17 cellular contexts compared by ENCODE assay signal in the genomic region with DNA sequence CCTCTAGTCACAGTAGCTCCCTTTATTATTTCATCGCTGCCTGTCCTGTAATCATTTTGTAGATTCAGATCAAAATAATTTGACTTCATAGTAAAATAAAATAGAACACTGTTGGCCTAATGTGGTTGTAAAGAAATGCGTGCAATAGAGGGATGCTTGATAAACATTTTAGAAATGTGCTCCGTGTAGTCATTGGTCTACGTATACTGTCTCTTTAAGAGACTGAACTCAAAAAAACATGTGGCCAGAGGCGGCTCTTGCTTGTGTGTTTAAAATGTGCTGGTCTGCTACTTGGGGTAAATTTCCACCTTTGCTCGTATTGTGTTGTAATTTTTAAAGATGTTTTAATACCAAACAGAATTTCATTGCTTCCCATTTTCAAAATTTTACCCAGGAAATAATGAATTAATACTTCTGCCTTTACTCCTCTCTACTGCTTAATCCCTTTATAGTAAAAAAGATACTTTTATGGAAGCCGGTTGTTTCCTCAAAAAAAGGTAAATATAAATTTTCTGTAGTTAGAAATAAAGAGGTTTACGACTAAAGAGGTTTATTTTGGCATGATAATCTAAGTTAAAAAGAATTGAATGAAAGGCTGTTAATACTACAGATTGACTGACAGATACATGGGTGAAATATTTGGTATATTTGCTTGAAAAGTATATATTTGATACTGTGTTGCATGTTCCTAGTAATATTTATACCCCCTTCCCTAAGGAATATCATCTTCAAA. TPM values are rescaled to one million over a fixed set of nuclear protein-coding genes. Genes with fewer than 3 reads are reported as not detected.
DNase-seq lines count a peak whose midpoint lies in the region; ATAC-seq, FAIRE-seq and TF ChIP-seq lines count a peak whose summit lies in the region.
"Had no signal": no experiment of that assay in that cellular context is flagged by ENCODE, and none has a peak within 500 bp of the region (broad histone marks: within the 10 kb centered on the region; RNA-seq: fewer than 3 reads in every experiment).

No MANE protein-coding gene starts in this region.

- H3K4me3 ChIP-seq in GM12878 (no peak overlapping the region), neural progenitor cell (peak overlapping the region; percentile 65)
- H3K4me3 ChIP-seq: sigmoid colon had no signal

- H3K27me3 ChIP-seq in GM12878 (replicated peaks in 1 of 2; ENCODE audit: control insufficient read depth in 2 of 2, insufficient read depth in 2 of 2, low read length in 1 of 2) (peaks cover 1 to 10% of the 10 kb centered on the region in 2 experiments; a peak in 2 of 4 replicates), neural progenitor cell (no peaks in the 10 kb centered on the region)

- peaks cover 16% of the 10 kb centered on the region for H3K4me1 Mint-ChIP-seq in neural progenitor cell

- no peaks in the 10 kb centered on the region for H4K20me1 ChIP-seq in GM12878 (ENCODE audit: control insufficient read depth, insufficient read depth)
- no peaks in the 10 kb centered on the region for H4K20me1 ChIP-seq in neural progenitor cell (ENCODE audit: low read depth)

- H3K36me3 Mint-ChIP-seq in neural progenitor cell, result peaks cover 9% of the 10 kb centered on the region

- no peak overlapping the region for H3K4me2 ChIP-seq in GM12878 (ENCODE audit: control insufficient read depth, insufficient read depth)
- peak overlapping the region; percentile 82 for H3K4me2 ChIP-seq in neural progenitor cell

- peak; percentile 59 for ATAC-seq in GM18868 (IDR thresholded peaks at IDR 0.05; ENCODE audit: unreplicated experiment)
- peak; percentile 60 for ATAC-seq in GM12878
- no peak for ATAC-seq in GM18907 (IDR thresholded peaks at IDR 0.05; ENCODE audit: unreplicated experiment)

- intact Hi-C loops in GM12878 (cut with micrococcal nuclease; ENCODE audit: unreplicated experiment), result loop anchor here (1.0 kb wide), 1 partner anchor 24 kb away; no protein-coding TSS in a partner anchor

- CTCF ChIA-PET in GM12878 (lab: Yijun Ruan, JAX), result interaction anchor here (1.1 kb wide), 1 partner anchor 18 kb away, joined by 4 read pairs; no protein-coding TSS in a partner anchor

- H3K4me3 Mint-ChIP-seq in neural progenitor cell, result peak overlapping the region; percentile 98
- H3K4me3 Mint-ChIP-seq: activated naive CD4-positive, alpha-beta T cell treated with anti-CD3 and anti-CD28 coated beads, Interleukin-2, amount 50 U/mL, for 24 hours; dendritic cell treated with granulocyte-macrophage colony-stimulating factor and Interleukin-4, amounts not matched to agents 40 ng/mL and 50 ng/mL, for 4 days had no signal

- H3K9me3 Mint-ChIP-seq in neural progenitor cell, result peaks cover 3% of the 10 kb centered on the region
- H3K9me3 Mint-ChIP-seq: dendritic cell treated with granulocyte-macrophage colony-stimulating factor and Interleukin-4, amounts not matched to agents 40 ng/mL and 50 ng/mL, for 4 days had no signal

- no peak for TF ChIP-seq POLR2A in GM12878 (IDR thresholded peaks at IDR 0.05; ENCODE audit: low read depth, low read length)

- H3K9ac ChIP-seq in GM12878 (ENCODE audit: control insufficient read depth, insufficient read depth, low read length), result no peak overlapping the region
- peak overlapping the region; percentile 58 for H3K9ac ChIP-seq in neural progenitor cell

- in situ Hi-C loops in GM12878 (cut with MboI), result no loop called here

- H3K79me2 ChIP-seq in GM12878 (ENCODE audit: control insufficient read depth, insufficient read depth, low read length) (no peaks in the 10 kb centered on the region), neural progenitor cell (ENCODE audit: low read depth) (peaks cover 83% of the 10 kb centered on the region)

- TF ChIP-seq EP300 in GM12878 (IDR thresholded peaks at IDR 0.05; ENCODE audit: borderline replicate concordance in 1 of 2, control insufficient read depth in 1 of 2, low read depth in 2 of 2, low read length in 2 of 2), result no peak

- peaks cover 55% of the 10 kb centered on the region for H3F3A ChIP-seq in neural progenitor cell (ENCODE audit: low read depth)

- RAD21 ChIA-PET in GM12878 (lab: Charles Lee; ENCODE audit: unreplicated experiment), result no interaction called here

- TF ChIP-seq CTCF in GM12878 (IDR thresholded peaks at IDR 0.05 in 2 of 3, conservative IDR thresholded peaks at IDR 0.05 in 1 of 3; ENCODE audit: control insufficient read depth in 2 of 3, extremely low read depth in 1 of 3, insufficient read depth in 1 of 3, low read depth in 3 of 3, low read length in 3 of 3) (no peak), neural progenitor cell (IDR thresholded peaks at IDR 0.05) (no peak)

- no peaks in the 10 kb centered on the region for H3K27me3 Mint-ChIP-seq in neural progenitor cell (ENCODE audit: insufficient read depth, low read depth)

- WGBS in GM12878 (ENCODE audit: insufficient coverage, insufficient replicate concordance, low lambda C conversion rate, missing lambda C conversion rate), result 30% methylated on average over 8 of the region's 8 CpGs

- H3K9me3 ChIP-seq in GM12878 (replicated peaks; ENCODE audit: control insufficient read depth, insufficient read depth, low read length) (no peaks in the 10 kb centered on the region; the same call in 2 of the 3 replicates), neural progenitor cell (ENCODE audit: low read depth) (no peaks in the 10 kb centered on the region)
- H3K9me3 ChIP-seq: sigmoid colon had no signal

- H3K27ac ChIP-seq in GM12878 (ENCODE audit: control insufficient read depth, insufficient read depth), result no peak overlapping the region
- peak overlapping the region; percentile 97 for H3K27ac ChIP-seq in neural progenitor cell
- H3K27ac ChIP-seq: sigmoid colon had no signal

- H2AFZ ChIP-seq in GM12878 (ENCODE audit: control insufficient read depth, low read depth, low read length), result no peak overlapping the region
- H2AFZ ChIP-seq in neural progenitor cell (replicated peaks), result no peak overlapping the region

- H3K4me1 ChIP-seq in GM12878 (ENCODE audit: control insufficient read depth, insufficient read depth, low read length) (no peaks in the 10 kb centered on the region), neural progenitor cell (peaks cover 40% of the 10 kb centered on the region)

- no peak for TF ChIP-seq RAD21 in GM12878 (IDR thresholded peaks at IDR 0.05; ENCODE audit: insufficient read depth, low read depth, low read length)

- FAIRE-seq in GM12878 (lab: Jason Lieb, UNC), result no peak
- FAIRE-seq: GM12892 had no signal

- no TSS peak for BruUV-seq in GM12878 (replicated peaks; lab: Mats Ljungman, UMichigan)

- peak; percentile 54 for DNase-seq in NCI-H748 (lab: John Stamatoyannopoulos, UW; ENCODE audit: unreplicated experiment)
- DNase-seq in GM12878 (ENCODE audit: low read depth, low spot score), result no peak
- peak; percentile 25 for DNase-seq in neural progenitor cell (ENCODE audit: low spot score)
- DNase-seq in GM19238 (ENCODE audit: insufficient read length, low spot score), result no peak
- no peak for DNase-seq in cerebellar nuclear complex (lab: John Stamatoyannopoulos, UW)
- no peak for DNase-seq in NCI-H1417 treated with DMSO at 0.1 percent for 48 hours (lab: John Stamatoyannopoulos, UW)
- DNase-seq: activated CD4-positive, alpha-beta T cell treated with anti-CD3 and anti-CD28 coated beads, Interleukin-2, amount 50 U/mL, for 48 hours; CD4-positive, alpha-beta memory T cell; NCI-H2107; Right ventricle myocardium superior; sigmoid colon had no signal

- no peaks in the 10 kb centered on the region for H3K36me3 ChIP-seq in GM12878 (ENCODE audit: control insufficient read depth in 2 of 2, insufficient read depth in 2 of 2, low read length in 1 of 2)
- H3K36me3 ChIP-seq in neural progenitor cell, result peaks cover 22% of the 10 kb centered on the region
- H3K36me3 ChIP-seq: sigmoid colon had no signal

- SMC1A ChIA-PET in GM12878 (lab: Charles Lee; ENCODE audit: uncharacterized antibody, unreplicated experiment), result no interaction called here

- POLR2A ChIA-PET in GM12878 (lab: Charles Lee), result no interaction called here

- H3K27ac Mint-ChIP-seq in neural progenitor cell, result peak overlapping the region; percentile 97
- H3K27ac Mint-ChIP-seq: activated naive CD4-positive, alpha-beta T cell treated with anti-CD3 and anti-CD28 coated beads, Interleukin-2, amount 50 U/mL, for 24 hours; dendritic cell treated with granulocyte-macrophage colony-stimulating factor and Interleukin-4, amounts not matched to agents 40 ng/mL and 50 ng/mL, for 4 days had no signal

TF ChIP-seq in GM12878, 131 proteins besides CTCF, POLR2A, EP300 and RAD21 (continues in another document):
- TF ChIP-seq CREB1 (IDR thresholded peaks at IDR 0.05; ENCODE audit: low read depth), result no peak
- no peak for TF ChIP-seq ZSCAN29 (IDR thresholded peaks at IDR 0.05)
- no peak for TF ChIP-seq NBN (IDR thresholded peaks at IDR 0.05)
- TF ChIP-seq MYC (IDR thresholded peaks at IDR 0.05; ENCODE audit: insufficient read depth, insufficient read length, insufficient replicate concordance, low read length, severe bottlenecking), result no peak
- TF ChIP-seq ZZZ3 (IDR thresholded peaks at IDR 0.05; ENCODE audit: control insufficient read depth, insufficient read length, low read depth), result no peak

RNA-seq across cellular contexts. Expression of a gene that starts 2.0 kb away (rescaled TPM):
- 23.2 and 24.5 TPM in 2 replicates for total RNA-seq in GM12878 (2013; cell fraction: nucleolus; rRNA removed)
- 0.11 TPM in 1 of 2 replicates, not detected in the other for total RNA-seq in GM12878 (2014; rRNA removed)
- not detected in 2 replicates for total RNA-seq in GM12878 (2014; rRNA removed; fragmentation: Illumina TruSeq; extraction: Trizol)
- 0.05 and 0.13 TPM in 2 replicates for total RNA-seq in GM12878 (2021)
- not detected for polyA plus RNA-seq in GM12878 (2011; ENCODE audit: low read depth)
- polyA plus RNA-seq in GM12878 (2011; rRNA removed), result 2.4 and 3.7 TPM in 2 replicates
- polyA plus RNA-seq in GM12878 (2011; cell fraction: cytosol; rRNA removed), result 0.89 and 0.91 TPM in 2 replicates
- polyA plus RNA-seq in GM12878 (2011; cell fraction: nucleus; rRNA removed), result 0.83 and 0.90 TPM in 2 replicates
- polyA plus RNA-seq in GM12878 (2012), result not detected in 2 replicates
- 0.01 TPM in 1 of 2 replicates, not detected in the other for polyA plus RNA-seq in GM12878 (2014; fragmentation: Illumina TruSeq; extraction: Trizol)
- not detected for polyA plus RNA-seq in GM12878 (2014; fragmentation: Nextera tagmentation; extraction: Ambion mirVana)
- not detected in 2 replicates for polyA plus RNA-seq in GM12878 (2014; rRNA removed)
- polyA plus RNA-seq in GM12878 (2016; fragmentation: Nextera tagmentation; extraction: Ambion mirVana), result under 1 TPM in 1 of 2 experiments, not detected in 1; 0.05 TPM
- 1.7 and 2.8 TPM in 2 replicates for polyA minus RNA-seq in GM12878 (2011; rRNA and poly(A)+ RNA removed)
- polyA minus RNA-seq in GM12878 (2011; cell fraction: cytosol; rRNA and poly(A)+ RNA removed), result 1.5 TPM in 2 replicates
- polyA minus RNA-seq in GM12878 (2011; cell fraction: nucleus; rRNA and poly(A)+ RNA removed), result 0.60 and 0.77 TPM in 2 replicates
- total RNA-seq in neural progenitor cell (ENCODE audit: low replicate concordance), result 105 and 165 TPM in 2 replicates
- total RNA-seq: CD4-positive, alpha-beta memory T cell; Right ventricle myocardium superior; sigmoid colon; ureter had no signal
- polyA plus RNA-seq: CD4-positive, alpha-beta memory T cell; sigmoid colon had no signal

Comparison
In these comparisons a context has a peak if more than half of its experiments do, and no peak if none do; other contexts are left out.
1. DNase-seq: peak in NCI-H748 (single experiment) and neural progenitor cell (single experiment); none in GM12878 (single experiment), GM19238 (single experiment), cerebellar nuclear complex (0 of 2) and NCI-H1417 treated with DMSO at 0.1 percent for 48 hours (single experiment).